In the genomic region with DNA sequence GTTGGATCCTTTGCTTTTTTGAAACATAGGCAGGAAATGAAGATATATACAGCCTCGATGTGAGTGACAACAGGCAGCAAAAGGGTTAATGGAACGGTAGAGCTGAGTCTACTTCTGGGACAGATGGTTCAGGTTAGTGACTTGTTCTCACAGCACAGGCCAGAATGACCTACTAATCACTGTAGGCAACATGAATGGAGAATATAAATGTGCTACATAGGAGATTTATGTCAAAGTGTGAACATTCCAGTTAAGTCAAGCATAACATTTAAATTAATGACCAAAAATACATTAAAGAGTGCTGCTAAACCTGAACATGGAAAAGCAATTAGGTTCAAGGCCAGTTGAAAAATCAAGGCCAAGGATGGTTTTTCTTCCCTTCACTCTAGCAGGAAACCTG, we compare ENCODE assay signal across 22 cellular contexts.
DNase-seq lines count a peak whose midpoint lies in the region; TF ChIP-seq lines count a peak whose summit lies in the region.
"Had no signal": no experiment of that assay in that cellular context is flagged by ENCODE, and none has a peak within 500 bp of the region (broad histone marks: within the 10 kb centered on the region; RNA-seq: fewer than 3 reads in every experiment).

No MANE protein-coding gene starts in this region.

- 39% methylated on average over 2 of the region's 2 CpGs for WGBS in esophagus muscularis mucosa

- H3K4me3 ChIP-seq in esophagus muscularis mucosa, result no peak overlapping the region
- no peak overlapping the region for H3K4me3 ChIP-seq in retinal pigment epithelial cell (ENCODE audit: low read length)
- H3K4me3 ChIP-seq: A549; BLaER1 treated with 17β-estradiol and CSF1 and Interleukin-3, amounts not matched to agents 10 nM and 100 nM; GM12878 had no signal

- H3K4me1 ChIP-seq in esophagus muscularis mucosa, result no peaks in the 10 kb centered on the region
- H3K4me1 ChIP-seq: A549, Caco-2 had no signal

- intact Hi-C loops in esophagus muscularis mucosa (cut with DNase I), result no loop called here

- H3K9me3 ChIP-seq in esophagus muscularis mucosa, result no peaks in the 10 kb centered on the region
- H3K9me3 ChIP-seq: A549; BLaER1 treated with 17β-estradiol and CSF1 and Interleukin-3, amounts not matched to agents 10 nM and 100 nM; Caco-2 had no signal

- TF ChIP-seq EP300 in esophagus muscularis mucosa (IDR thresholded peaks at IDR 0.05), result no peak

- DNase-seq in DMS 273 (lab: John Stamatoyannopoulos, UW; ENCODE audit: unreplicated experiment) (peak; percentile 8), DMS 273 treated with DMSO at 0.1 percent for 48 hours (lab: John Stamatoyannopoulos, UW) (no peak), NCI-H82 (lab: John Stamatoyannopoulos, UW) (peak; percentile 8), NCI-H82 treated with DMSO at 0.1 percent for 48 hours (lab: John Stamatoyannopoulos, UW; ENCODE audit: unreplicated experiment) (no peak), esophagus muscularis mucosa (ENCODE audit: extremely low spot score) (peak; percentile 3), retinal pigment epithelial cell (ENCODE audit: low read depth) (peak; percentile 70), glomerular visceral epithelial cell (ENCODE audit: extremely low spot score) (no peak), superior temporal gyrus (ENCODE audit: extremely low spot score) (no peak)
- DNase-seq: AML-193; Caco-2; Calu3; CD4-positive, alpha-beta T cell; CD8-positive, alpha-beta T cell; DMS79; DND-41; EL; GDM1 had no signal

- no peak overlapping the region for H3K27ac ChIP-seq in esophagus muscularis mucosa (replicated peaks in 1 of 4)
- H3K27ac ChIP-seq: 22Rv1; A549; BLaER1 treated with 17β-estradiol and CSF1 and Interleukin-3, amounts not matched to agents 10 nM and 100 nM; C4-2B had no signal

- TF ChIP-seq CTCF in esophagus muscularis mucosa (IDR thresholded peaks at IDR 0.05) (no peak), retinal pigment epithelial cell (conservative IDR thresholded peaks at IDR 0.05; ENCODE audit: low read depth, low read length) (no peak)

- no peaks in the 10 kb centered on the region for H3K36me3 ChIP-seq in esophagus muscularis mucosa
- H3K36me3 ChIP-seq: BLaER1 treated with 17β-estradiol and CSF1 and Interleukin-3, amounts not matched to agents 10 nM and 100 nM had no signal

- H3K27me3 ChIP-seq in esophagus muscularis mucosa, result no peaks in the 10 kb centered on the region
- H3K27me3 ChIP-seq: BLaER1 treated with 17β-estradiol and CSF1 and Interleukin-3, amounts not matched to agents 10 nM and 100 nM had no signal

- TF ChIP-seq POLR2A in esophagus muscularis mucosa (IDR thresholded peaks at IDR 0.05; ENCODE audit: low read depth), result no peak

Comparison
In these comparisons a context has a peak if more than half of its experiments do, and no peak if none do; other contexts are left out.
1. DNase-seq: peak in DMS 273 (single experiment), NCI-H82 (single experiment), esophagus muscularis mucosa (single experiment) and retinal pigment epithelial cell (single experiment); none in DMS 273 treated with DMSO at 0.1 percent for 48 hours (single experiment), NCI-H82 treated with DMSO at 0.1 percent for 48 hours (single experiment), glomerular visceral epithelial cell (single experiment) and superior temporal gyrus (single experiment).